1 cellular context compared by ENCODE assay signal in the genomic region with DNA sequence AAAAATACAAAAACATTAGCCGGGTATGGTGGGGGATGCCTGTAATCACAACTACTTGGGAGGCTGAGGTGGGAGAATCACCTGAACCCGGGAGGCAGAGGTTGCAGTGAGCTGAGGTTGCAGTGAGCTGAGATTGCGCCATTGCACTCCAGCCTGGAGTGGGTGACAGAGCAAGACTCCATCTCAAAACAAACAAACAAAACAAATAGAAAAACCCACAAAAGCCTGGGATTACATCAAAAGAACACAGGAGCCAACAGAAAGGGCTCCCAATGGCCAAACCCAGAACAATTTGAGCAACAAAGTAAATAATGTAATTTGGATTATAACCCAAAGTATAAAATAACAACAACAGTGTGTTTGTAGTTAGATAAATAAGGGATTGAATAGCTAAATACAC.
TF ChIP-seq lines count a peak whose summit lies in the region.

No MANE protein-coding gene starts in this region.

TF ChIP-seq in HepG2, 621 proteins besides CTCF, POLR2A, EP300 and RAD21 (continued from another document):
- TF ChIP-seq ZGPAT (CRISPR knock-in tag; IDR thresholded peaks at IDR 0.05) (peak; percentile 54; the same call in 1 of the 2 replicates), GATAD2A (CRISPR knock-in tag; IDR thresholded peaks at IDR 0.05) (peak; percentile 87), ZNF746 (CRISPR knock-in tag; IDR thresholded peaks at IDR 0.05) (peak; percentile 71; the same call in 1 of the 2 replicates), TRAFD1 (CRISPR knock-in tag; IDR thresholded peaks at IDR 0.05; ENCODE audit: borderline replicate concordance) (no peak)
- TF ChIP-seq, protein P1, sequence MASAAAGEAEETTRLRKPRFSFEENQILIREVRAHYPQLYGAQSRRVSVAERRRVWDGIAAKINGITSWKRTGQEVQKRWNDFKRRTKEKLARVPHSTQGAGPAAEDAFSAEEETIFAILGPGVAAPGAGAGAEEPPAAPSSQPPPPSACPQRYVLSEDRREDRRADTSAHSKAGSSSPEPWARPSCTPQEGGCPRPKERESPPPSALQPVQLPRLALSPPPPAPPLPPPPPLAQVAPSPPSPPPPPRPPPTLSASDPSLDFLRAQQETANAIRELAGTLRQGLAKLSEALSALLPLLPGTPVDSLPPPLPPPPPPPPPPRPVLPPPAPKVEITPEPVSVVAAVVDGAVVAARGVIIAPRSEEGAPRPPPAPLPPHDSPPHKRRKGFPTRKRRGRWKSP (CRISPR knock-in tag; IDR thresholded peaks at IDR 0.05) = peak; percentile 83; the same call in 1 of the 2 replicates
